12 cellular contexts compared by ENCODE assay signal in genomic region chr5:1725641-1726468, GRCh38.
DNase-seq lines count a peak whose midpoint lies in the region; ATAC-seq lines count a peak whose summit lies in the region.
"Had no signal": no experiment of that assay in that cellular context is flagged by ENCODE, and none has a peak within 500 bp of the region (broad histone marks: within the 10 kb centered on the region; RNA-seq: fewer than 3 reads in every experiment).

No MANE protein-coding gene starts in this region.

- no peaks in the 10 kb centered on the region for H3K9me3 Mint-ChIP-seq in activated CD4-positive, alpha-beta T cell treated with anti-CD3 and anti-CD28 coated beads, Interleukin-2, amount 10 ng/mL, durations not matched to agents 24 days and 14 days

- no peak overlapping the region for H3K27ac Mint-ChIP-seq in activated CD4-positive, alpha-beta T cell treated with anti-CD3 and anti-CD28 coated beads, Interleukin-2, amount 10 ng/mL, durations not matched to agents 24 days and 14 days

- H3K4me3 Mint-ChIP-seq in activated CD4-positive, alpha-beta T cell treated with anti-CD3 and anti-CD28 coated beads, Interleukin-2, amount 10 ng/mL, durations not matched to agents 24 days and 14 days = peak overlapping the region; percentile 62

- no peak for DNase-seq in activated CD4-positive, alpha-beta T cell treated with anti-CD3 and anti-CD28 coated beads, Interleukin-2, amount 10 ng/mL, durations not matched to agents 24 days and 14 days
- no peak for DNase-seq in activated CD4-positive, alpha-beta T cell treated with anti-CD3 and anti-CD28 coated beads, Interleukin-2, amount 50 U/mL, for 48 hours
- DNase-seq in activated T-cell treated with anti-CD3 and anti-CD28 coated beads, Interleukin-2, amount 50 U/mL, for 48 hours = peak; percentile 11 to 14
- DNase-seq in left kidney (ENCODE audit: low read depth, low spot score) (peak; percentile 82), DMS153 treated with DMSO at 0.1 percent for 48 hours (lab: John Stamatoyannopoulos, UW; ENCODE audit: unreplicated experiment) (no peak), NCI-H524 treated with DMSO at 0.1 percent for 48 hours (lab: John Stamatoyannopoulos, UW) (no peak)
- peak; percentile 20 for DNase-seq in stimulated activated CD8-positive, alpha-beta memory T cell treated with anti-CD3 and anti-CD28 coated beads, Interleukin-4, amount 100 ng/mL, for 48 hours
- DNase-seq: body of pancreas, DMS79 treated with DMSO at 0.1 percent for 48 hours, NCI-H1092 treated with DMSO at 0.1 percent for 48 hours, NCI-H748 treated with DMSO at 0.1 percent for 48 hours had no signal

- ATAC-seq in GM18511 (IDR thresholded peaks at IDR 0.05; ENCODE audit: unreplicated experiment) = no peak
- ATAC-seq: body of pancreas had no signal

- intact Hi-C loops in activated CD4-positive, alpha-beta T cell treated with anti-CD3 and anti-CD28 coated beads, Interleukin-2, amount 10 ng/mL, durations not matched to agents 24 days and 14 days (cut with micrococcal nuclease) = no loop called here

- peaks cover 1% of the 10 kb centered on the region for H3K27me3 Mint-ChIP-seq in activated CD4-positive, alpha-beta T cell treated with anti-CD3 and anti-CD28 coated beads, Interleukin-2, amount 10 ng/mL, durations not matched to agents 24 days and 14 days

- H3K36me3 Mint-ChIP-seq in activated CD4-positive, alpha-beta T cell treated with anti-CD3 and anti-CD28 coated beads, Interleukin-2, amount 10 ng/mL, durations not matched to agents 24 days and 14 days (ENCODE audit: low read depth) = no peaks in the 10 kb centered on the region

- no peaks in the 10 kb centered on the region for H3K4me1 Mint-ChIP-seq in activated CD4-positive, alpha-beta T cell treated with anti-CD3 and anti-CD28 coated beads, Interleukin-2, amount 10 ng/mL, durations not matched to agents 24 days and 14 days

Comparison
In these comparisons a context has a peak if more than half of its experiments do, and no peak if none do; other contexts are left out.
1. DNase-seq: peak in activated T-cell treated with anti-CD3 and anti-CD28 coated beads, Interleukin-2, amount 50 U/mL, for 48 hours (2 of 2), left kidney (single experiment) and stimulated activated CD8-positive, alpha-beta memory T cell treated with anti-CD3 and anti-CD28 coated beads, Interleukin-4, amount 100 ng/mL, for 48 hours (single experiment); none in activated CD4-positive, alpha-beta T cell treated with anti-CD3 and anti-CD28 coated beads, Interleukin-2, amount 10 ng/mL, durations not matched to agents 24 days and 14 days (single experiment), activated CD4-positive, alpha-beta T cell treated with anti-CD3 and anti-CD28 coated beads, Interleukin-2, amount 50 U/mL, for 48 hours (0 of 2), DMS153 treated with DMSO at 0.1 percent for 48 hours (single experiment) and NCI-H524 treated with DMSO at 0.1 percent for 48 hours (single experiment).